ENCODE assay signal across 10 cellular contexts in the genomic region with DNA sequence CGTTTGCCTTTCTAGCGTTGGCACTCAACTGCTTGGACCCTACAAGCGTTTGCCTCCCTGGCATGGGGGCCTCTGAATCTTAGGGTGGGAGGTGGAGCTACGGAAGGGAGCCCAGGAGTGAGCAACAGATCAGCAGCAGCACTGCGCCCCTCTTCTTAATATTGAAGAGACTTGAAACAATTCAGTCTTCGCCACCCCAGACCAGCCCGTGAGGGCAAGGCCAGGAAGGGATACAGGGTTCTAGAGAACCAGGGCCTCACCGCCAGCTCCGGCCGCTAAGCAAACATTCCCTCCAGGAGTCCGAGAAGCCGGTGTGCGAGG. TPM values are rescaled to one million over a fixed set of nuclear protein-coding genes. Genes with fewer than 3 reads are reported as not detected.
DNase-seq lines count a peak whose midpoint lies in the region; ATAC-seq and TF ChIP-seq lines count a peak whose summit lies in the region.
"Had no signal": no experiment of that assay in that cellular context is flagged by ENCODE, and none has a peak within 500 bp of the region (broad histone marks: within the 10 kb centered on the region; RNA-seq: fewer than 3 reads in every experiment).

No MANE protein-coding gene starts in this region.

- no peak for TF ChIP-seq CTCF in dorsolateral prefrontal cortex (IDR thresholded peaks at IDR 0.05 in 54 of 56, conservative IDR thresholded peaks at IDR 0.05 in 2 of 56; ENCODE audit: low read depth in 1 of 56, partially characterized antibody in 56 of 56)

- intact Hi-C loops in dorsolateral prefrontal cortex (cut with DNase I) (loop anchor here in 1 of 2 donors (5.0 kb wide), 1 partner anchor 38 kb away; no protein-coding TSS in a partner anchor), sciatic nerve (cut with DNase I) (no loop called here)

- 18% methylated on average over 13 of the region's 13 CpGs for WGBS in urinary bladder

- DNase-seq in activated naive CD8-positive, alpha-beta T cell treated with anti-CD3 and anti-CD28 coated beads, Interleukin-2, amount 50 U/mL, for 24 hours: no peak
- no peak for DNase-seq in dorsolateral prefrontal cortex
- no peak for DNase-seq in naive B cell
- no peak for DNase-seq in HT-29 (ENCODE audit: low spot score)
- DNase-seq in NCI-H1694 (lab: John Stamatoyannopoulos, UW): no peak
- DNase-seq in sciatic nerve (ENCODE audit: low spot score): no peak
- DNase-seq: stimulated activated naive CD4-positive, alpha-beta T cell had no signal

- no peaks in the 10 kb centered on the region for H3K36me3 ChIP-seq in urinary bladder (ENCODE audit: insufficient read depth)

- H3K27me3 ChIP-seq in dorsolateral prefrontal cortex: peaks cover 0 to 49% (median 20%) of the 10 kb centered on the region in 45 donors

- ATAC-seq in activated naive CD8-positive, alpha-beta T cell treated with anti-CD3 and anti-CD28 coated beads, Interleukin-2, amount 50 U/mL, for 24 hours: no peak
- no peak for ATAC-seq in naive B cell (ENCODE audit: low read depth in 2 of 2)
- ATAC-seq in sciatic nerve: no peak

- H3K4me1 ChIP-seq in urinary bladder (ENCODE audit: insufficient read depth): no peaks in the 10 kb centered on the region

- peak overlapping the region in 53 of 59 donors; percentile 6 to 96 (median 76) for H3K27ac ChIP-seq in dorsolateral prefrontal cortex
- peak overlapping the region; percentile 98 for H3K27ac ChIP-seq in urinary bladder (ENCODE audit: low read depth)

- H3K9me3 Mint-ChIP-seq in activated naive CD8-positive, alpha-beta T cell (ENCODE audit: low read depth): no peaks in the 10 kb centered on the region
- H3K9me3 Mint-ChIP-seq in activated naive CD8-positive, alpha-beta T cell treated with anti-CD3 and anti-CD28 coated beads, Interleukin-2, amount 50 U/mL, for 24 hours: no peaks in the 10 kb centered on the region
- H3K9me3 Mint-ChIP-seq in naive B cell: peaks cover 0 to 3% (median 0%) of the 10 kb centered on the region in 7 donors

- peak overlapping the region in 58 of 59 donors; percentile 5 to 76 (median 60) for H3K4me3 ChIP-seq in dorsolateral prefrontal cortex
- H3K4me3 ChIP-seq in urinary bladder (ENCODE audit: low read depth, low read length): peak overlapping the region; percentile 80

- H3K27ac Mint-ChIP-seq in activated naive CD8-positive, alpha-beta T cell: no peak overlapping the region
- H3K27ac Mint-ChIP-seq in activated naive CD8-positive, alpha-beta T cell treated with anti-CD3 and anti-CD28 coated beads, Interleukin-2, amount 50 U/mL, for 24 hours: no peak overlapping the region
- H3K27ac Mint-ChIP-seq in naive B cell: peak overlapping the region in 3 of 6 donors; percentile 33 to 61 (median 47)

- H3K27me3 Mint-ChIP-seq in activated naive CD8-positive, alpha-beta T cell: peaks cover 15% of the 10 kb centered on the region
- peaks cover 60% of the 10 kb centered on the region for H3K27me3 Mint-ChIP-seq in activated naive CD8-positive, alpha-beta T cell treated with anti-CD3 and anti-CD28 coated beads, Interleukin-2, amount 50 U/mL, for 24 hours
- peaks cover 36 to 81% (median 50%) of the 10 kb centered on the region in 3 donors for H3K27me3 Mint-ChIP-seq in naive B cell

- no peaks in the 10 kb centered on the region for H3K36me3 Mint-ChIP-seq in activated naive CD8-positive, alpha-beta T cell
- H3K36me3 Mint-ChIP-seq in activated naive CD8-positive, alpha-beta T cell treated with anti-CD3 and anti-CD28 coated beads, Interleukin-2, amount 50 U/mL, for 24 hours (ENCODE audit: low read depth): no peaks in the 10 kb centered on the region
- peaks cover 0 to 7% of the 10 kb centered on the region in 2 donors for H3K36me3 Mint-ChIP-seq in naive B cell

- H3K4me1 Mint-ChIP-seq in activated naive CD8-positive, alpha-beta T cell (ENCODE audit: low read depth): peaks cover 7% of the 10 kb centered on the region
- H3K4me1 Mint-ChIP-seq in activated naive CD8-positive, alpha-beta T cell treated with anti-CD3 and anti-CD28 coated beads, Interleukin-2, amount 50 U/mL, for 24 hours: peaks cover 21% of the 10 kb centered on the region
- H3K4me1 Mint-ChIP-seq in naive B cell: peaks cover 10 to 22% (median 20%) of the 10 kb centered on the region in 3 donors

- peak overlapping the region; percentile 42 for H3K4me3 Mint-ChIP-seq in activated naive CD8-positive, alpha-beta T cell
- no peak overlapping the region for H3K4me3 Mint-ChIP-seq in activated naive CD8-positive, alpha-beta T cell treated with anti-CD3 and anti-CD28 coated beads, Interleukin-2, amount 50 U/mL, for 24 hours
- peak overlapping the region; percentile 9 to 86 (median 74) for H3K4me3 Mint-ChIP-seq in naive B cell

RNA-seq across cellular contexts. Expression of a gene that starts 1.5 kb away (rescaled TPM):
- total RNA-seq in dorsolateral prefrontal cortex: 10 to 100 TPM in 111 of 120 experiments, 1 to 10 TPM in 9; 5.4 to 38.5 (median 15.7) TPM
- polyA plus RNA-seq in naive B cell (ENCODE audit: low read depth in 6 of 6): under 1 TPM in 2 of 6 donors, not detected in 4; 0.20 to 0.48 TPM
- total RNA-seq in urinary bladder: 27.0 TPM
- 40.6 TPM for polyA plus RNA-seq in urinary bladder
- 145 and 149 TPM in 2 replicates for total RNA-seq in HT-29 (2014; rRNA removed; shearing (Covaris generic))
- 62.9 TPM for total RNA-seq in sciatic nerve

RNA-seq across cellular contexts. Expression of a gene that starts 36.1 kb away (rescaled TPM):
- total RNA-seq in dorsolateral prefrontal cortex (10 to 100 TPM in 17 of 120 experiments, 1 to 10 TPM in 103; 1.1 to 21.1 (median 5.5) TPM), urinary bladder (2.7 TPM), sciatic nerve (13.0 TPM)
- polyA plus RNA-seq in naive B cell (ENCODE audit: low read depth in 6 of 6) (1 to 10 TPM in 5 of 6 donors, not detected in 1; 1.2 to 2.3 (median 1.6) TPM), urinary bladder (5.2 TPM)
- total RNA-seq in HT-29 (2014; rRNA removed; shearing (Covaris generic)): not detected in 2 replicates
- total RNA-seq: H4 had no signal
